13 cellular contexts compared by ENCODE assay signal in genomic region chr3:196499061-196499460, GRCh38. TPM values are rescaled to one million over a fixed set of nuclear protein-coding genes. Genes with fewer than 3 reads are reported as not detected.
DNase-seq lines count a peak whose midpoint lies in the region; ATAC-seq lines count a peak whose summit lies in the region.
"Had no signal": no experiment of that assay in that cellular context is flagged by ENCODE, and none has a peak within 500 bp of the region (broad histone marks: within the 10 kb centered on the region; RNA-seq: fewer than 3 reads in every experiment).

No MANE protein-coding gene starts in this region.

- no peak for ATAC-seq in HG03469 (IDR thresholded peaks at IDR 0.05; ENCODE audit: unreplicated experiment)

- no peak overlapping the region for H3K27ac Mint-ChIP-seq in activated naive CD8-positive, alpha-beta T cell treated with anti-CD3 and anti-CD28 coated beads for 36 hours

- H3K4me3 ChIP-seq in iPS-20b (ENCODE audit: low read length): 0 out of 2 replicates have a peak overlapping the region, but pooled peaks have one; percentile 89
- H3K4me3 ChIP-seq: SJSA1 had no signal

- H3K4me1 Mint-ChIP-seq in activated naive CD8-positive, alpha-beta T cell treated with anti-CD3 and anti-CD28 coated beads for 36 hours: peaks cover 45% of the 10 kb centered on the region

- peaks cover 53% of the 10 kb centered on the region for H3K36me3 Mint-ChIP-seq in activated naive CD8-positive, alpha-beta T cell treated with anti-CD3 and anti-CD28 coated beads for 36 hours

- peaks cover 24% of the 10 kb centered on the region for H3K36me3 ChIP-seq in iPS-20b (ENCODE audit: insufficient read depth, low read depth, low read length)

- in situ Hi-C loops in ACHN (cut with HindIII; ENCODE audit: low pct_ligation_motif_present, low pct_unique_long_range_greater_than_20kb, low sequenced_read_pairs): no loop called here

- H3K9me3 Mint-ChIP-seq in activated naive CD8-positive, alpha-beta T cell treated with anti-CD3 and anti-CD28 coated beads for 36 hours: no peaks in the 10 kb centered on the region

- H3K27me3 ChIP-seq in iPS-20b (ENCODE audit: insufficient read depth, low read length): no peaks in the 10 kb centered on the region
- H3K27me3 ChIP-seq: SJSA1 had no signal

- H3K9me3 ChIP-seq in iPS-20b (ENCODE audit: insufficient read depth, low read depth, low read length): no peaks in the 10 kb centered on the region
- H3K9me3 ChIP-seq: SJSA1 had no signal

- no peak overlapping the region for H3K27ac ChIP-seq in iPS-20b (ENCODE audit: low read length)
- H3K27ac ChIP-seq: SJSA1 had no signal

- peak overlapping the region; percentile 25 for H3K4me3 Mint-ChIP-seq in activated naive CD8-positive, alpha-beta T cell treated with anti-CD3 and anti-CD28 coated beads for 36 hours

- peak; percentile 46 for DNase-seq in ACHN
- DNase-seq in GM03348 (ENCODE audit: low spot score): peak; percentile 71
- DNase-seq in activated naive CD8-positive, alpha-beta T cell treated with anti-CD3 and anti-CD28 coated beads for 36 hours: no peak
- DNase-seq in NCI-H187 (lab: John Stamatoyannopoulos, UW): no peak
- DNase-seq in ureter (ENCODE audit: low spot score): no peak
- DNase-seq in globus pallidus (ENCODE audit: low spot score): no peak
- DNase-seq: activated effector memory CD4-positive, alpha-beta T cell treated with Interleukin-2 at 50 U/mL for 16 hours; GDM1; NCI-H1417 treated with DMSO at 0.1 percent for 48 hours; retina had no signal

- no peaks in the 10 kb centered on the region for H3K27me3 Mint-ChIP-seq in activated naive CD8-positive, alpha-beta T cell treated with anti-CD3 and anti-CD28 coated beads for 36 hours

- H3K4me1 ChIP-seq in iPS-20b (ENCODE audit: insufficient read depth, low read length): peaks cover 8% of the 10 kb centered on the region; the same call in 1 of the 2 replicates

- H3K9ac ChIP-seq in iPS-20b (ENCODE audit: low read depth, low read length): peak overlapping the region; percentile 0; the same call in 1 of the 2 replicates

RNA-seq across cellular contexts. Expression of gene RNF168, which starts 4.5 kb away (rescaled TPM):
- total RNA-seq in activated naive CD8-positive, alpha-beta T cell treated with anti-CD3 and anti-CD28 coated beads for 36 hours: 10 to 100 TPM; 24.5 to 27.1 TPM
- total RNA-seq in ureter: 23.0 TPM

RNA-seq across cellular contexts. Expression of gene SMCO1, which starts 16.1 kb away (rescaled TPM):
- total RNA-seq in activated naive CD8-positive, alpha-beta T cell treated with anti-CD3 and anti-CD28 coated beads for 36 hours: not detected
- total RNA-seq in ureter: not detected
- total RNA-seq: SJSA1 had no signal

Comparison
In these comparisons a context has a peak if more than half of its experiments do, and no peak if none do; other contexts are left out.
1. DNase-seq: peak in ACHN (single experiment) and GM03348 (single experiment); none in activated naive CD8-positive, alpha-beta T cell treated with anti-CD3 and anti-CD28 coated beads for 36 hours (single experiment), NCI-H187 (0 of 2), ureter (single experiment) and globus pallidus (single experiment).